In genomic region chr17:42097691-42098661, GRCh38 we compare ENCODE assay signal across 8 cellular contexts. TPM values are rescaled to one million over a fixed set of nuclear protein-coding genes. Genes with fewer than 3 reads are reported as not detected.
DNase-seq lines count a peak whose midpoint lies in the region; ATAC-seq and TF ChIP-seq lines count a peak whose summit lies in the region.

ZNF385C (minus strand) TSS chr17:42098473; CDS start chr17:42063056, 35,417 bp downstream.

- no peak for TF ChIP-seq CTCF in HCT116 (IDR thresholded peaks at IDR 0.05 in 2 of 3, conservative IDR thresholded peaks at IDR 0.05 in 1 of 3; ENCODE audit: borderline replicate concordance in 1 of 3, insufficient read depth in 1 of 3, low read depth in 2 of 3, low read length in 2 of 3)

- no peak within 1 kb of the TSS for H2AFZ ChIP-seq in HCT116 (ENCODE audit: low read depth, low read length, poor library complexity, severe bottlenecking)

- H3K79me2 ChIP-seq in HCT116 (ENCODE audit: insufficient read depth, low read length) = no peaks in the 10 kb centered on the region

- ATAC-seq in HCT116 (0 out of 2 replicates have a peak, but pooled peaks have one; percentile 32), GM18909 (IDR thresholded peaks at IDR 0.05; ENCODE audit: poor library complexity, unreplicated experiment) (no peak), HG03045 (IDR thresholded peaks at IDR 0.05; ENCODE audit: unreplicated experiment) (no peak), GM19351 (IDR thresholded peaks at IDR 0.05; ENCODE audit: unreplicated experiment) (no peak)

- H4K20me1 ChIP-seq in HCT116 (ENCODE audit: insufficient read depth) = no peaks in the 10 kb centered on the region

- intact Hi-C loops in HCT116 (cut with micrococcal nuclease) = no loop called here

- H3K9me2 ChIP-seq in HCT116 (ENCODE audit: insufficient read depth) = no peaks in the 10 kb centered on the region

- POLR2A ChIA-PET in HCT116 (lab: Charles Lee) = interaction anchor here (0.8 kb wide), 1 partner anchor 9 kb away, joined by 3 read pairs; no protein-coding TSS in a partner anchor

- H3K4me1 ChIP-seq in HCT116 (ENCODE audit: control insufficient read depth in 1 of 2, insufficient read depth in 2 of 2, low read length in 2 of 2) = peaks cover 0 to 8% of the 10 kb centered on the region in 2 experiments; a peak in 3 of 4 replicates

- no peaks in the 10 kb centered on the region for H3K9me3 ChIP-seq in HCT116 (ENCODE audit: control insufficient read depth in 1 of 2, insufficient read depth in 1 of 2, low read depth in 1 of 2, low read length in 2 of 2)

- H3K9ac ChIP-seq in HCT116 (ENCODE audit: low read length) = no peak within 1 kb of the TSS

- H3K36me3 ChIP-seq in HCT116 (ENCODE audit: control insufficient read depth in 1 of 2, insufficient read depth in 2 of 2, low read length in 2 of 2) = no peaks in the 10 kb centered on the region

- no peak for TF ChIP-seq POLR2A in HCT116 (IDR thresholded peaks at IDR 0.05; ENCODE audit: borderline replicate concordance, extremely low read depth, insufficient read depth, insufficient read length)

- no TSS peak for BruUV-seq in HCT116 (replicated peaks; lab: Mats Ljungman, UMichigan)

- RAD21 ChIA-PET in HCT116 (lab: Charles Lee; ENCODE audit: low non-redundant PET in 1 of 2, low total read pairs in 2 of 2, uncharacterized antibody in 2 of 2, unreplicated experiment in 2 of 2) = no interaction called here

- no peak within 1 kb of the TSS for H3K27ac ChIP-seq in HCT116 (ENCODE audit: low read depth, low read length)

- CTCF ChIA-PET in HCT116 (lab: Charles Lee) = interaction anchor here (0.6 to 0.8 kb wide), 3 partner anchors 30 to 432 kb away, joined by 3 read pairs; no protein-coding TSS in a partner anchor

- no peak within 1 kb of the TSS for H3K4me2 ChIP-seq in HCT116 (ENCODE audit: low read length)

- H3K4me3 ChIP-seq in HCT116 (replicated peaks in 1 of 2; ENCODE audit: low read depth in 1 of 2, low read length in 2 of 2) = no peak within 1 kb of the TSS

- no peaks in the 10 kb centered on the region for H3K27me3 ChIP-seq in HCT116 (ENCODE audit: insufficient read depth, low read length)

- no peak for DNase-seq in HCT116 (ENCODE audit: low read depth, low spot score)
- peak; percentile 60 for DNase-seq in T-helper 9 cell
- peak; percentile 56 for DNase-seq in effector CD8-positive, alpha-beta T cell (lab: John Stamatoyannopoulos, UW)
- peak; percentile 66 for DNase-seq in stimulated activated CD4-positive, alpha-beta T cell treated with anti-CD3 and anti-CD28 coated beads, Interleukin-4, amount 100 ng/mL, for 1 hour
- DNase-seq in CD1c-positive myeloid dendritic cell (ENCODE audit: extremely low spot score) = no peak

- no peak for TF ChIP-seq RAD21 in HCT116 (IDR thresholded peaks at IDR 0.05; ENCODE audit: low read depth)

TF ChIP-seq in HCT116, 20 proteins besides CTCF, POLR2A, EP300 and RAD21:
- no peak for TF ChIP-seq ELF1 (IDR thresholded peaks at IDR 0.05; ENCODE audit: borderline replicate concordance, low read depth)
- TF ChIP-seq ZFX (IDR thresholded peaks at IDR 0.05) = no peak
- TF ChIP-seq EZH2 (IDR thresholded peaks at IDR 0.05) = no peak
- TF ChIP-seq YY1 (IDR thresholded peaks at IDR 0.05; ENCODE audit: extremely low read depth, insufficient replicate concordance, low read depth, low read length) = no peak
- no peak for TF ChIP-seq SIN3A (IDR thresholded peaks at IDR 0.05; ENCODE audit: low read depth)
- TF ChIP-seq JUND (IDR thresholded peaks at IDR 0.05) = no peak
- TF ChIP-seq FOSL1 (IDR thresholded peaks at IDR 0.05; ENCODE audit: low read depth) = no peak
- no peak for TF ChIP-seq EZH2phosphoT487 (IDR thresholded peaks at IDR 0.05; ENCODE audit: borderline replicate concordance)
- TF ChIP-seq MAX (IDR thresholded peaks at IDR 0.05) = no peak
- TF ChIP-seq, protein P1, sequence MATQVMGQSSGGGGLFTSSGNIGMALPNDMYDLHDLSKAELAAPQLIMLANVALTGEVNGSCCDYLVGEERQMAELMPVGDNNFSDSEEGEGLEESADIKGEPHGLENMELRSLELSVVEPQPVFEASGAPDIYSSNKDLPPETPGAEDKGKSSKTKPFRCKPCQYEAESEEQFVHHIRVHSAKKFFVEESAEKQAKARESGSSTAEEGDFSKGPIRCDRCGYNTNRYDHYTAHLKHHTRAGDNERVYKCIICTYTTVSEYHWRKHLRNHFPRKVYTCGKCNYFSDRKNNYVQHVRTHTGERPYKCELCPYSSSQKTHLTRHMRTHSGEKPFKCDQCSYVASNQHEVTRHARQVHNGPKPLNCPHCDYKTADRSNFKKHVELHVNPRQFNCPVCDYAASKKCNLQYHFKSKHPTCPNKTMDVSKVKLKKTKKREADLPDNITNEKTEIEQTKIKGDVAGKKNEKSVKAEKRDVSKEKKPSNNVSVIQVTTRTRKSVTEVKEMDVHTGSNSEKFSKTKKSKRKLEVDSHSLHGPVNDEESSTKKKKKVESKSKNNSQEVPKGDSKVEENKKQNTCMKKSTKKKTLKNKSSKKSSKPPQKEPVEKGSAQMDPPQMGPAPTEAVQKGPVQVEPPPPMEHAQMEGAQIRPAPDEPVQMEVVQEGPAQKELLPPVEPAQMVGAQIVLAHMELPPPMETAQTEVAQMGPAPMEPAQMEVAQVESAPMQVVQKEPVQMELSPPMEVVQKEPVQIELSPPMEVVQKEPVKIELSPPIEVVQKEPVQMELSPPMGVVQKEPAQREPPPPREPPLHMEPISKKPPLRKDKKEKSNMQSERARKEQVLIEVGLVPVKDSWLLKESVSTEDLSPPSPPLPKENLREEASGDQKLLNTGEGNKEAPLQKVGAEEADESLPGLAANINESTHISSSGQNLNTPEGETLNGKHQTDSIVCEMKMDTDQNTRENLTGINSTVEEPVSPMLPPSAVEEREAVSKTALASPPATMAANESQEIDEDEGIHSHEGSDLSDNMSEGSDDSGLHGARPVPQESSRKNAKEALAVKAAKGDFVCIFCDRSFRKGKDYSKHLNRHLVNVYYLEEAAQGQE (IDR thresholded peaks at IDR 0.05; ENCODE audit: low read depth) = no peak
- no peak for TF ChIP-seq SP1 (IDR thresholded peaks at IDR 0.05; ENCODE audit: low read depth)
- TF ChIP-seq EGR1 (IDR thresholded peaks at IDR 0.05; ENCODE audit: low read depth) = no peak
- TF ChIP-seq ATF3 (IDR thresholded peaks at IDR 0.05) = no peak
- TF ChIP-seq, protein P2, sequence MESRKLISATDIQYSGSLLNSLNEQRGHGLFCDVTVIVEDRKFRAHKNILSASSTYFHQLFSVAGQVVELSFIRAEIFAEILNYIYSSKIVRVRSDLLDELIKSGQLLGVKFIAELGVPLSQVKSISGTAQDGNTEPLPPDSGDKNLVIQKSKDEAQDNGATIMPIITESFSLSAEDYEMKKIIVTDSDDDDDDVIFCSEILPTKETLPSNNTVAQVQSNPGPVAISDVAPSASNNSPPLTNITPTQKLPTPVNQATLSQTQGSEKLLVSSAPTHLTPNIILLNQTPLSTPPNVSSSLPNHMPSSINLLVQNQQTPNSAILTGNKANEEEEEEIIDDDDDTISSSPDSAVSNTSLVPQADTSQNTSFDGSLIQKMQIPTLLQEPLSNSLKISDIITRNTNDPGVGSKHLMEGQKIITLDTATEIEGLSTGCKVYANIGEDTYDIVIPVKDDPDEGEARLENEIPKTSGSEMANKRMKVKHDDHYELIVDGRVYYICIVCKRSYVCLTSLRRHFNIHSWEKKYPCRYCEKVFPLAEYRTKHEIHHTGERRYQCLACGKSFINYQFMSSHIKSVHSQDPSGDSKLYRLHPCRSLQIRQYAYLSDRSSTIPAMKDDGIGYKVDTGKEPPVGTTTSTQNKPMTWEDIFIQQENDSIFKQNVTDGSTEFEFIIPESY (IDR thresholded peaks at IDR 0.05; ENCODE audit: extremely low read depth, insufficient replicate concordance, low read length) = no peak
- TF ChIP-seq SRF (IDR thresholded peaks at IDR 0.05; ENCODE audit: low read depth) = no peak

RNA-seq across cellular contexts. Expression of gene ZNF385C, which starts in this region (rescaled TPM):
- 1.1 TPM for total RNA-seq in HCT116 (2021; ENCODE audit: unreplicated experiment)
- polyA plus RNA-seq in HCT116 (2012) = 0.76 and 1.2 TPM in 2 replicates

Comparison
In these comparisons a context has a peak if more than half of its experiments do, and no peak if none do; other contexts are left out.
1. DNase-seq: peak in T-helper 9 cell (single experiment), effector CD8-positive, alpha-beta T cell (single experiment) and stimulated activated CD4-positive, alpha-beta T cell treated with anti-CD3 and anti-CD28 coated beads, Interleukin-4, amount 100 ng/mL, for 1 hour (single experiment); none in HCT116 (single experiment) and CD1c-positive myeloid dendritic cell (single experiment).